23 cellular contexts compared by ENCODE assay signal in genomic region chr12:22008196-22008595, GRCh38.
"Had no signal": no experiment of that assay in that cellular context is flagged by ENCODE, and none has a peak within 500 bp of the region (broad histone marks: within the 10 kb centered on the region; RNA-seq: fewer than 3 reads in every experiment).

No MANE protein-coding gene starts in this region.

- FAIRE-seq: islet of Langerhans, keratinocyte, kidney had no signal

- H3K36me3 Mint-ChIP-seq: immature natural killer cell, memory B cell, mesothelial cell of epicardium had no signal

- DNase-seq: hippocampal formation, hypothalamus, immature natural killer cell, islet precursor cell, kidney, kidney glomerular epithelial cell, left cardiac atrium, left colon, left lung, left ventricle myocardium inferior, left ventricle myocardium superior, lower lobe of right lung, mammary epithelial cell, mesenchymal stem cell, mesendoderm, midbrain, mucosa of descending colon, naive B cell had no signal

- H3K4me1 Mint-ChIP-seq: immature natural killer cell, memory B cell, mesothelial cell of epicardium, naive B cell had no signal

- H3K27ac Mint-ChIP-seq: memory B cell, mesothelial cell of epicardium had no signal

- H3K4me3 Mint-ChIP-seq: immature natural killer cell, memory B cell, mesothelial cell of epicardium had no signal

- ATAC-seq: left cardiac atrium, left colon, left lobe of liver, left lung, left ventricle myocardium superior, lower lobe of right lung, mucosa of descending colon had no signal
